8 cellular contexts compared by ENCODE assay signal in the genomic region with DNA sequence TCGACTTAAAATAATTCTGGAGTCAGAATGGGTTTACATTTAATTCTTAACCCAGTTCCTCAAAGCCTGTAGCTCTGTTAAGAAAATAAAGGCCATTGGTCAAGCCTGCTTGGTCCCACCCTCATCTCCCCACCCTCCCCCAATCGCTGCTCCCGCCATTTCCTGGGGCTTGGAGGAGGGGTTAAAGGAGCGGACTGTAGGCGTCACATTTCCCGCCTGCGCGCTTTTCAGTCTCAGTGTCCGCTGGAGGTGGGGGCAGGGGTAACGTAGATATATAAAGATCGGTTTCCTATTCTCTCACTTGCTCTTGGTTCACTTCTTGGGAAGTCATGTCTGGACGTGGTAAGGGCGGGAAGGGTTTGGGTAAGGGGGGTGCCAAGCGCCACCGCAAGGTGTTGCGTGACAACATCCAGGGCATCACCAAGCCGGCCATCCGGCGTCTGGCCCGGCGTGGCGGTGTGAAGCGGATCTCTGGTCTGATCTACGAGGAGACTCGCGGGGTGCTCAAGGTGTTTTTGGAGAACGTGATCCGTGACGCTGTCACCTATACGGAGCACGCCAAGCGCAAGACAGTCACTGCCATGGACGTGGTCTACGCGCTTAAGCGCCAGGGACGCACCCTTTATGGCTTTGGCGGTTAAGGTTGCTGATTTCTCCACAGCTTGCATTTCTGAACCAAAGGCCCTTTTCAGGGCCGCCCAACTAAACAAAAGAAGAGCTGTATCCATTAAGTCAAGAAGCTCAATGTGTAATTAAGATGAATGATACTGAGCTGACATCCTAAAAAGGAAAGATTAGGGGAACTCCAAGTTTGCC. TPM values are rescaled to one million over a fixed set of nuclear protein-coding genes. Genes with fewer than 3 reads are reported as not detected.
A peak's percentile ranks its signal among the peaks of the same experiment; 100 is the strongest.
DNase-seq lines count a peak whose midpoint lies in the region; ATAC-seq and TF ChIP-seq lines count a peak whose summit lies in the region.

No MANE protein-coding gene starts in this region.

- ATAC-seq in GM21619 (IDR thresholded peaks at IDR 0.05; ENCODE audit: unreplicated experiment), result peak; percentile 42

- peak overlapping the region; percentile 86 to 98 for H3K9ac ChIP-seq in mucosa of rectum (ENCODE audit: low read depth in 1 of 2, low read length in 2 of 2)

- H3K4me3 ChIP-seq in Jurkat, Clone E6-1 (ENCODE audit: low read length), result peak overlapping the region; percentile 72
- H3K4me3 ChIP-seq in epithelial cell of proximal tubule (ENCODE audit: low read depth, low read length) (peak overlapping the region; percentile 64), mucosa of rectum (ENCODE audit: low read length in 2 of 2) (peak overlapping the region; percentile 79 to 84)

- peak overlapping the region; percentile 100 for H3K27ac ChIP-seq in mucosa of rectum (ENCODE audit: low read depth in 2 of 2, low read length in 2 of 2)

- peaks cover 7 to 21% of the 10 kb centered on the region in 2 donors for H3K4me1 ChIP-seq in mucosa of rectum (ENCODE audit: control insufficient read depth in 2 of 2, insufficient read depth in 2 of 2, low read length in 2 of 2)

- peak; percentile 96 for DNase-seq in DMS114 treated with DMSO at 0.1 percent for 48 hours (lab: John Stamatoyannopoulos, UW; ENCODE audit: unreplicated experiment)
- DNase-seq in Jurkat, Clone E6-1 (ENCODE audit: low read depth, low spot score), result peak; percentile 96
- peak; percentile 79 for DNase-seq in OCI-M2 (lab: John Stamatoyannopoulos, UW; ENCODE audit: unreplicated experiment)
- DNase-seq in activated T-cell treated with anti-CD3 and anti-CD28 coated beads for 48 hours (ENCODE audit: low read depth), result peak; percentile 85
- peak; percentile 78 for DNase-seq in epithelial cell of proximal tubule (ENCODE audit: low read depth)
- DNase-seq in stimulated activated CD8-positive, alpha-beta memory T cell treated with anti-CD3 and anti-CD28 coated beads, Interleukin-7, amount 100 ng/mL, for 4 hours (ENCODE audit: low read depth in 2 of 2), result peak; percentile 80 to 85

- no peaks in the 10 kb centered on the region for H3K9me3 ChIP-seq in mucosa of rectum (ENCODE audit: control insufficient read depth in 2 of 2, low read length in 2 of 2)

- TF ChIP-seq CTCF in epithelial cell of proximal tubule (conservative IDR thresholded peaks at IDR 0.05; ENCODE audit: low read depth, low read length), result no peak

- H3K27me3 ChIP-seq in mucosa of rectum (ENCODE audit: control insufficient read depth in 2 of 2, insufficient read depth in 2 of 2, low read length in 2 of 2), result no peaks in the 10 kb centered on the region

- H3K36me3 ChIP-seq in mucosa of rectum (ENCODE audit: control insufficient read depth in 2 of 2, insufficient read depth in 2 of 2, low read length in 2 of 2), result no peaks in the 10 kb centered on the region

RNA-seq across cellular contexts. Expression of gene TRIM38, which starts 59.0 kb away (rescaled TPM):
- 4.8 TPM for polyA plus RNA-seq in Jurkat, Clone E6-1 (2012; ENCODE audit: insufficient read depth, insufficient read length)
- total RNA-seq in epithelial cell of proximal tubule, result 3.0 and 4.2 TPM in 2 replicates

Comparison
In these comparisons a context has a peak if more than half of its experiments do, and no peak if none do; other contexts are left out.
1. Peak in every context shown above with its lines: DNase-seq, ATAC-seq, H3K4me3 ChIP-seq and H3K27ac ChIP-seq.